In genomic region chrX:75156537-75156945, GRCh38 we compare ENCODE assay signal across 8 cellular contexts. TPM values are rescaled to one million over a fixed set of nuclear protein-coding genes. Genes with fewer than 3 reads are reported as not detected.
DNase-seq lines count a peak whose midpoint lies in the region; ATAC-seq, FAIRE-seq and TF ChIP-seq lines count a peak whose summit lies in the region.

No MANE protein-coding gene starts in this region.

- TSS peak; percentile 92 for BruUV-seq in K562 (replicated peaks; lab: Mats Ljungman, UMichigan)

- no peaks in the 10 kb centered on the region for H3K27me3 Mint-ChIP-seq in stimulated activated memory B cell treated with anti-CD40 and anti-IgM and Interleukin-4, amounts not matched to agents 10 μg/mL and 1 μg/mL and 100 μg/mL, for 72 hours

- H3K9me1 ChIP-seq in K562 (ENCODE audit: control insufficient read depth, insufficient read depth, low read length) = no peaks in the 10 kb centered on the region
- H3K9me1 ChIP-seq in keratinocyte (ENCODE audit: control insufficient read depth, extremely low read depth, insufficient read depth, low read length) = no peaks in the 10 kb centered on the region

- TF ChIP-seq CTCF in LNCaP clone FGC (IDR thresholded peaks at IDR 0.05; ENCODE audit: control insufficient read depth, extremely low read depth, insufficient read depth) (no peak), K562 (IDR thresholded peaks at IDR 0.05 in 2 of 3, conservative IDR thresholded peaks at IDR 0.05 in 1 of 3; ENCODE audit: insufficient read depth in 2 of 3, low read depth in 1 of 3, low read length in 3 of 3) (no peak), keratinocyte (optimal IDR thresholded peaks at IDR 0.05 in 1 of 3, IDR thresholded peaks at IDR 0.05 in 1 of 3, conservative IDR thresholded peaks at IDR 0.05 in 1 of 3; ENCODE audit: extremely low read depth in 1 of 3, insufficient read depth in 2 of 3, low read length in 3 of 3) (no peak)

- ATAC-seq in K562 = no peak
- ATAC-seq in stimulated activated memory B cell treated with anti-CD40 and anti-IgM and Interleukin-4, amounts not matched to agents 10 μg/mL and 1 μg/mL and 100 μg/mL, for 72 hours = no peak
- no peak for ATAC-seq in HG03280 (IDR thresholded peaks at IDR 0.05; ENCODE audit: unreplicated experiment)

- in situ Hi-C loops in K562 (cut with MboI) = no loop called here

- H3K27me3 ChIP-seq in K562 (ENCODE audit: control insufficient read depth in 2 of 2, insufficient read depth in 2 of 2, low read length in 2 of 2) (no peaks in the 10 kb centered on the region), keratinocyte (ENCODE audit: control insufficient read depth, extremely low read depth, insufficient read depth, low read length) (no peaks in the 10 kb centered on the region)

- TF ChIP-seq RAD21 in K562 (CRISPR knock-in tag; conservative IDR thresholded peaks at IDR 0.05 in 1 of 2, IDR thresholded peaks at IDR 0.05 in 1 of 2) = no peak

- H3K4me1 Mint-ChIP-seq in stimulated activated memory B cell treated with anti-CD40 and anti-IgM and Interleukin-4, amounts not matched to agents 10 μg/mL and 1 μg/mL and 100 μg/mL, for 72 hours = peaks cover 28% of the 10 kb centered on the region

- H3K36me3 ChIP-seq in K562 (ENCODE audit: control insufficient read depth, insufficient read depth, low read length) (no peaks in the 10 kb centered on the region), keratinocyte (ENCODE audit: control insufficient read depth in 2 of 2, extremely low read depth in 1 of 2, insufficient read depth in 2 of 2, low read length in 2 of 2) (no peaks in the 10 kb centered on the region)

- TF ChIP-seq EP300 in K562 (IDR thresholded peaks at IDR 0.05; ENCODE audit: low read length) = no peak

- H3K27ac ChIP-seq in K562 (ENCODE audit: extremely low read depth, low read depth, low read length) (peak overlapping the region; percentile 85), keratinocyte (ENCODE audit: control insufficient read depth, insufficient read depth, low read length) (peak overlapping the region; percentile 50)

- no peaks in the 10 kb centered on the region for H3K9me3 Mint-ChIP-seq in stimulated activated memory B cell treated with anti-CD40 and anti-IgM and Interleukin-4, amounts not matched to agents 10 μg/mL and 1 μg/mL and 100 μg/mL, for 72 hours

- H3K79me2 ChIP-seq in K562 (ENCODE audit: control insufficient read depth, insufficient read depth, low read length) (peaks cover 34% of the 10 kb centered on the region), keratinocyte (ENCODE audit: control insufficient read depth, insufficient read depth, low read length) (peaks cover 7% of the 10 kb centered on the region)

- peaks cover 0 to 3% of the 10 kb centered on the region in 2 experiments; a peak in 2 of 5 replicates for H3K4me1 ChIP-seq in K562 (replicated peaks in 1 of 2; ENCODE audit: control insufficient read depth in 2 of 2, insufficient read depth in 2 of 2, low read length in 2 of 2)
- no peaks in the 10 kb centered on the region for H3K4me1 ChIP-seq in keratinocyte (ENCODE audit: control insufficient read depth, extremely low read depth, insufficient read depth, low read length)

- H3K4me2 ChIP-seq in K562 (ENCODE audit: insufficient read depth, low read length) (peak overlapping the region; percentile 82), keratinocyte (ENCODE audit: control insufficient read depth, extremely low read depth, insufficient read depth, low read depth, low read length) (peak overlapping the region; percentile 49)

- H3K9ac ChIP-seq in K562 (ENCODE audit: insufficient read depth in 1 of 2, low read depth in 2 of 2, low read length in 2 of 2) = peak overlapping the region in 1 of 2 experiments; percentile 85; a peak in 2 of 4 replicates
- peak overlapping the region; percentile 76 for H3K9ac ChIP-seq in keratinocyte (ENCODE audit: control insufficient read depth, extremely low read depth, insufficient read depth, low read length)

- H3K36me3 Mint-ChIP-seq in stimulated activated memory B cell treated with anti-CD40 and anti-IgM and Interleukin-4, amounts not matched to agents 10 μg/mL and 1 μg/mL and 100 μg/mL, for 72 hours = no peaks in the 10 kb centered on the region

- H4K20me1 ChIP-seq in K562 (replicated peaks; ENCODE audit: control insufficient read depth, insufficient read depth, low read length) (no peaks in the 10 kb centered on the region), keratinocyte (ENCODE audit: control insufficient read depth, extremely low read depth, insufficient read depth, low read length) (no peaks in the 10 kb centered on the region)

- H3K9me3 ChIP-seq in K562 (replicated peaks; ENCODE audit: control insufficient read depth, insufficient read depth, low read depth, low read length) = no peaks in the 10 kb centered on the region
- no peaks in the 10 kb centered on the region for H3K9me3 ChIP-seq in keratinocyte (ENCODE audit: control insufficient read depth, low read depth, low read length)

- peak overlapping the region; percentile 80 for H2AFZ ChIP-seq in K562 (ENCODE audit: low read depth, low read length)
- peak overlapping the region; percentile 19 for H2AFZ ChIP-seq in keratinocyte (ENCODE audit: control insufficient read depth, low read length)

- CTCF ChIA-PET in K562 (lab: Yijun Ruan, JAX; ENCODE audit: low intra/inter-chr PET ratio) = no interaction called here

- peak overlapping the region; percentile 77 for H3K4me3 ChIP-seq in LNCaP clone FGC (ENCODE audit: low read depth, low read length)
- peak overlapping the region; percentile 63 for H3K4me3 ChIP-seq in K562
- peak overlapping the region; percentile 48 to 69 (median 63) for H3K4me3 ChIP-seq in keratinocyte (ENCODE audit: control insufficient read depth in 2 of 3, extremely low read depth in 1 of 3, insufficient read depth in 2 of 3, low read depth in 1 of 3, low read length in 3 of 3)

- 0% methylated on average over 2 of the region's 7 CpGs for WGBS in K562 (ENCODE audit: insufficient coverage, low coverage, missing lambda C conversion rate)

- POLR2A ChIA-PET in K562 (lab: Yijun Ruan, JAX) = no interaction called here

- no peak for FAIRE-seq in K562 (lab: Jason Lieb, UNC)
- no peak for FAIRE-seq in keratinocyte (lab: Jason Lieb, UNC)

- dilution Hi-C loops in keratinocyte (cut with MboI; ENCODE audit: extremely low pct_ligation_motif_present, low sequenced_read_pairs) = no loop called here

- intact Hi-C loops in K562 (cut with micrococcal nuclease) = no loop called here
- intact Hi-C loops in posterior vena cava (cut with DNase I) = no loop called here

- DNase-seq in NCI-H748 (lab: John Stamatoyannopoulos, UW; ENCODE audit: unreplicated experiment) = peak; percentile 36
- no peak for DNase-seq in NCI-H748 treated with DMSO at 0.1 percent for 48 hours (lab: John Stamatoyannopoulos, UW)
- no peak for DNase-seq in LNCaP clone FGC (ENCODE audit: low read depth)
- DNase-seq in K562 (ENCODE audit: extremely low read depth in 1 of 4, low spot score in 3 of 4) = peak; percentile 6 to 15 (median 10)
- no peak for DNase-seq in keratinocyte (ENCODE audit: low read depth, low spot score)
- no peak for DNase-seq in posterior vena cava (ENCODE audit: low spot score)

- no peak for TF ChIP-seq POLR2A in K562 (conservative IDR thresholded peaks at IDR 0.05)

- H3K4me3 Mint-ChIP-seq in stimulated activated memory B cell treated with anti-CD40 and anti-IgM and Interleukin-4, amounts not matched to agents 10 μg/mL and 1 μg/mL and 100 μg/mL, for 72 hours = peak overlapping the region; percentile 95

- H3K27ac Mint-ChIP-seq in stimulated activated memory B cell treated with anti-CD40 and anti-IgM and Interleukin-4, amounts not matched to agents 10 μg/mL and 1 μg/mL and 100 μg/mL, for 72 hours = peak overlapping the region; percentile 98

TF ChIP-seq in K562, 482 proteins besides CTCF, POLR2A, EP300 and RAD21 (continues in another document):
- TF ChIP-seq ZNF121 (CRISPR knock-in tag; conservative IDR thresholded peaks at IDR 0.05) (no peak), ZNF274 (IDR thresholded peaks at IDR 0.05; ENCODE audit: borderline replicate concordance, low read depth, low read length) (no peak), CEBPB (tag; IDR thresholded peaks at IDR 0.05) (peak; percentile 82), CEBPG (CRISPR knock-in tag; IDR thresholded peaks at IDR 0.05) (no peak), CEBPG (tag; conservative IDR thresholded peaks at IDR 0.05 in 1 of 2, IDR thresholded peaks at IDR 0.05 in 1 of 2) (peak; percentile 60 to 79; a peak in 3 of 4 replicates), NR2C2 (CRISPR knock-in tag; IDR thresholded peaks at IDR 0.05) (no peak), NR2C2 (tag; IDR thresholded peaks at IDR 0.05) (0 out of 2 replicates have a peak, but pooled peaks have one; percentile 3), MTA2 (IDR thresholded peaks at IDR 0.05; ENCODE audit: low read depth) (no peak)

RNA-seq across cellular contexts. Expression of gene ABCB7, which starts 0.5 kb away (rescaled TPM):
- total RNA-seq in K562 (2011; cell fraction: chromatin; rRNA removed; ENCODE audit: low replicate concordance) = 26.1 and 45.2 TPM in 2 replicates
- 7.8 and 14.6 TPM in 2 replicates for total RNA-seq in K562 (2011; cell fraction: nucleolus; rRNA removed)
- 21.9 and 24.7 TPM in 2 replicates for total RNA-seq in K562 (2011; cell fraction: nucleoplasm; rRNA removed)
- total RNA-seq in K562 (2014; rRNA removed) (16.4 and 22.6 TPM in 2 replicates), K562 (2014; rRNA removed; fragmentation: Illumina TruSeq; extraction: Trizol) (24.2 and 27.6 TPM in 2 replicates), K562 (2015; rRNA removed; fragmentation: Illumina TruSeq; extraction: Trizol) (17.1 and 18.3 TPM in 2 replicates), K562 (2021) (26.1 and 26.2 TPM in 2 replicates), posterior vena cava (10 to 100 TPM; 16.2 to 17.0 TPM)
- polyA plus RNA-seq in K562 (2011; rRNA removed) (41.5 and 46.2 TPM in 2 replicates), K562 (2014; fragmentation: Illumina TruSeq; extraction: Trizol) (18.9 and 20.8 TPM in 2 replicates), K562 (2014; fragmentation: Nextera tagmentation; extraction: Ambion mirVana) (10 to 100 TPM; 24.1 to 37.5 TPM), K562 (2014; rRNA removed) (26.8 and 31.1 TPM in 2 replicates), keratinocyte (16.8 to 21.3 TPM (median 17.2 TPM) in 3 replicates)
- polyA plus RNA-seq in K562 (2011; cell fraction: cytosol; rRNA removed) = 21.0 and 29.4 TPM in 2 replicates
- 27.1 and 46.3 TPM in 2 replicates for polyA plus RNA-seq in K562 (2011; cell fraction: nucleus; rRNA removed)
- polyA plus RNA-seq in K562 (2012) = 17.9 and 23.3 TPM in 2 replicates
- 52.5 and 59.0 TPM in 2 replicates for polyA minus RNA-seq in K562 (2011; rRNA and poly(A)+ RNA removed)
- 15.7 and 16.7 TPM in 2 replicates for polyA minus RNA-seq in K562 (2011; cell fraction: cytosol; rRNA and poly(A)+ RNA removed)
- polyA minus RNA-seq in K562 (2011; cell fraction: nucleus; rRNA and poly(A)+ RNA removed) = 20.6 and 23.3 TPM in 2 replicates
- polyA plus RNA-seq in keratinocyte (2011; ENCODE audit: low read depth) = 9.8 TPM
- polyA plus RNA-seq in keratinocyte (2011; cell fraction: cytosol; rRNA removed) = 7.8 and 13.1 TPM in 2 replicates
- polyA plus RNA-seq in keratinocyte (2011; cell fraction: nucleus; rRNA removed) = 17.5 and 24.1 TPM in 2 replicates
- 11.3 and 13.6 TPM in 2 replicates for polyA plus RNA-seq in keratinocyte (2012; ENCODE audit: low replicate concordance)
- 17.2 to 21.6 TPM (median 19.8 TPM) in 3 replicates for polyA minus RNA-seq in keratinocyte
- polyA minus RNA-seq in keratinocyte (2011; cell fraction: cytosol; rRNA and poly(A)+ RNA removed) = 8.1 TPM
- polyA minus RNA-seq in keratinocyte (2011; cell fraction: nucleus; rRNA and poly(A)+ RNA removed) = 13.4 and 19.7 TPM in 2 replicates

Comparison
In these comparisons a context has a peak if more than half of its experiments do, and no peak if none do; other contexts are left out.
1. DNase-seq: peak in NCI-H748 (single experiment) and K562 (4 of 4); none in NCI-H748 treated with DMSO at 0.1 percent for 48 hours (single experiment), LNCaP clone FGC (single experiment), keratinocyte (single experiment) and posterior vena cava (single experiment).
2. Peak in every context shown above with its lines, with median percentiles within 50 percentile points of each other: H3K4me3 ChIP-seq.